ENCODE assay signal across 12 cellular contexts in genomic region chr2:142878061-142878741, GRCh38. TPM values are rescaled to one million over a fixed set of nuclear protein-coding genes. Genes with fewer than 3 reads are reported as not detected.
DNase-seq lines count a peak whose midpoint lies in the region; ATAC-seq and TF ChIP-seq lines count a peak whose summit lies in the region.
"Had no signal": no experiment of that assay in that cellular context is flagged by ENCODE, and none has a peak within 500 bp of the region (broad histone marks: within the 10 kb centered on the region; RNA-seq: fewer than 3 reads in every experiment).

No MANE protein-coding gene starts in this region.

- H3K9me2 ChIP-seq in Karpas-422 (replicated peaks; ENCODE audit: insufficient read depth, low read length) (no peaks in the 10 kb centered on the region), PC-9 (ENCODE audit: insufficient read depth) (no peaks in the 10 kb centered on the region)

- WGBS in right lobe of liver (ENCODE audit: insufficient coverage, low coverage, low lambda C conversion rate, missing lambda C conversion rate), result 10% methylated on average over 5 of the region's 5 CpGs

- peaks cover 23% of the 10 kb centered on the region for H3F3A ChIP-seq in PC-9 (ENCODE audit: insufficient read depth, low read depth)

- H2AFZ ChIP-seq in Karpas-422 (ENCODE audit: low read length) (peak overlapping the region; percentile 56), PC-9 (no peak overlapping the region)

- POLR2A ChIA-PET in PC-9 (lab: Charles Lee; ENCODE audit: unreplicated experiment), result no interaction called here

- H3K9me3 ChIP-seq in Karpas-422 (ENCODE audit: low read length), result no peaks in the 10 kb centered on the region
- H3K9me3 ChIP-seq in right lobe of liver, result no peaks in the 10 kb centered on the region
- peaks cover 38% of the 10 kb centered on the region for H3K9me3 ChIP-seq in PC-9 (ENCODE audit: insufficient read depth, low read depth)
- H3K9me3 ChIP-seq: ascending aorta had no signal

- CTCF ChIA-PET in PC-9 (lab: Charles Lee), result no interaction called here

- H3K27ac ChIP-seq in Karpas-422 (ENCODE audit: low read length), result peak overlapping the region; percentile 6; the same call in 1 of the 2 replicates
- peak overlapping the region; percentile 63 to 78 (median 78) for H3K27ac ChIP-seq in right lobe of liver
- no peak overlapping the region for H3K27ac ChIP-seq in PC-9
- H3K27ac ChIP-seq: ascending aorta had no signal

- H3K79me2 ChIP-seq in Karpas-422 (ENCODE audit: low read length), result no peaks in the 10 kb centered on the region
- no peaks in the 10 kb centered on the region for H3K79me2 ChIP-seq in PC-9 (ENCODE audit: low read depth)

- TF ChIP-seq CTCF in right lobe of liver (IDR thresholded peaks at IDR 0.05), result no peak
- no peak for TF ChIP-seq CTCF in PC-9 (conservative IDR thresholded peaks at IDR 0.05)

- peak overlapping the region; percentile 24; the same call in 1 of the 2 replicates for H3K9ac ChIP-seq in Karpas-422 (ENCODE audit: low read length)

- H3K27me3 ChIP-seq in Karpas-422 (ENCODE audit: low read length) (no peaks in the 10 kb centered on the region), right lobe of liver (no peaks in the 10 kb centered on the region), PC-9 (ENCODE audit: insufficient read depth, low read depth) (no peaks in the 10 kb centered on the region)
- H3K27me3 ChIP-seq: ascending aorta had no signal

- H3K4me1 ChIP-seq in Karpas-422 (ENCODE audit: low read length) (peaks cover 27% of the 10 kb centered on the region), right lobe of liver (peaks cover 0 to 59% (median 17%) of the 10 kb centered on the region in 4 donors), PC-9 (replicated peaks; ENCODE audit: insufficient read depth) (peaks cover 34% of the 10 kb centered on the region)
- H3K4me1 ChIP-seq: ascending aorta had no signal

- BruUV-seq in PC-9 (replicated peaks; lab: Mats Ljungman, UMichigan), result no TSS peak

- TF ChIP-seq POLR2A in right lobe of liver (IDR thresholded peaks at IDR 0.05), result no peak

- H3K36me3 ChIP-seq in Karpas-422 (ENCODE audit: insufficient read depth, low read length), result no peaks in the 10 kb centered on the region
- no peaks in the 10 kb centered on the region for H3K36me3 ChIP-seq in right lobe of liver
- peaks cover 10% of the 10 kb centered on the region; the same call in 1 of the 2 replicates for H3K36me3 ChIP-seq in PC-9 (ENCODE audit: low read depth)
- H3K36me3 ChIP-seq: ascending aorta had no signal

- DNase-seq in Karpas-422 (peak; percentile 55), right lobe of liver (no peak), activated gamma-delta T cell (lab: John Stamatoyannopoulos, UW) (no peak), PC-9 (no peak), NCI-H446 treated with DMSO at 0.1 percent for 48 hours (lab: John Stamatoyannopoulos, UW) (no peak), superior temporal gyrus (ENCODE audit: extremely low spot score) (no peak)
- DNase-seq: activated CD4-positive, alpha-beta memory T cell treated with anti-CD3 and anti-CD28 coated beads, Interleukin-2, amount 10 ng/mL, durations not matched to agents 7 days and 5 days; CD4-positive, alpha-beta T cell; Right ventricle myocardium superior had no signal

- intact Hi-C loops in right lobe of liver (cut with DNase I), result no loop called here
- intact Hi-C loops in PC-9 (cut with micrococcal nuclease; ENCODE audit: unreplicated experiment), result loop anchor here (5.0 kb wide), 3 partner anchors 66 to 196 kb away; no protein-coding TSS in a partner anchor

- ATAC-seq in GM21447 (IDR thresholded peaks at IDR 0.05; ENCODE audit: unreplicated experiment) (peak; percentile 34), right lobe of liver (peak in 3 of 4 donors; percentile 21 to 59 (median 39))

- H3K4me2 ChIP-seq in Karpas-422 (ENCODE audit: low read depth, low read length, poor library complexity, severe bottlenecking) (peak overlapping the region; percentile 78), PC-9 (no peak overlapping the region)

- H3K4me3 ChIP-seq in GM08714 (ENCODE audit: low read length) (peak overlapping the region; percentile 87; the same call in 1 of the 2 replicates), Karpas-422 (ENCODE audit: low read length) (peak overlapping the region; percentile 42), right lobe of liver (peak overlapping the region; percentile 29 to 58 (median 58)), PC-9 (no peak overlapping the region)
- H3K4me3 ChIP-seq: ascending aorta had no signal

- no peaks in the 10 kb centered on the region for H4K20me1 ChIP-seq in Karpas-422 (ENCODE audit: insufficient read depth, low read depth, low read length)
- H4K20me1 ChIP-seq in PC-9 (ENCODE audit: insufficient read depth), result no peaks in the 10 kb centered on the region

RNA-seq across cellular contexts. Expression of gene KYNU, which starts 0.7 kb away (rescaled TPM):
- 0.75 and 1.8 TPM in 2 replicates for total RNA-seq in Karpas-422 (2014; rRNA removed; shearing (Covaris generic); ENCODE audit: low replicate concordance)
- total RNA-seq in right lobe of liver (10 to 100 TPM; 37.0 to 47.5 (median 40.7) TPM), PC-9 (2021) (44.5 and 55.7 TPM in 2 replicates)
- total RNA-seq: activated CD4-positive, alpha-beta memory T cell treated with anti-CD3 and anti-CD28 coated beads, Interleukin-2, amount 10 ng/mL, durations not matched to agents 7 days and 5 days had no signal

Comparison
In these comparisons a context has a peak if more than half of its experiments do, and no peak if none do; other contexts are left out.
1. RNA of gene KYNU, which starts 0.7 kb away (total RNA-seq): 44.5 to 55.7 TPM in PC-9 and 37.0 to 47.5 TPM in right lobe of liver; 0.75 to 1.8 TPM in Karpas-422; every median in the first group is over 10 times any median in the second.